In the genomic region with DNA sequence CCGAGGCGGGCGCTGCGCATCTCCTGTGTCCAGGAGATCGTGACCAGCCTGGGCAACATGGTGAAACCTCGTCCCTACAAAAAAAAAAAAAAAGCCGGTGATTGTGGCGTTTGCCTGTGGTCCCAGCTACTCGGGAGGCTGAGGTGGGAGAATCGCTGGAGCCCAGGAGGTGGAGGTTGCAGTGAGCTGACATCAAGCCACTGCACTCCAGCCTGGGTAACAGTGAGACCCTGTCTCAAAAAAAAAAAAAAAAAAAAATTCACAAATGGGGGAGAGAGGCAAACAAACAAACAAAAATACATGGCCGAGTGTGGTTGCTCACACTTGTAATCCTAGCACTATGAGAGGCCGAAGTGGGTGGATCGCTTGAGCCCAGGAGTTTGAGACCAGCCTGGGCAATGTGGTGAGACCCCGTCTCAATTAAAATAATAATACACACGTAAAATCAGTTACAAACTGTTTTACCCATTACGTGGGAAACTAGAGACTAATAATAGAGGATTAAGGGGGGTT, we compare ENCODE assay signal across 9 cellular contexts. TPM values are rescaled to one million over a fixed set of nuclear protein-coding genes. Genes with fewer than 3 reads are reported as not detected.
DNase-seq lines count a peak whose midpoint lies in the region; ATAC-seq, FAIRE-seq and TF ChIP-seq lines count a peak whose summit lies in the region.
"Had no signal": no experiment of that assay in that cellular context is flagged by ENCODE, and none has a peak within 500 bp of the region (broad histone marks: within the 10 kb centered on the region; RNA-seq: fewer than 3 reads in every experiment).

No MANE protein-coding gene starts in this region.

- peak overlapping the region; percentile 76 to 92 for H3K9ac ChIP-seq in liver (ENCODE audit: low read depth in 1 of 2, low read length in 2 of 2)

- H3K27ac ChIP-seq in ascending aorta (peak overlapping the region; percentile 89 to 93), liver (ENCODE audit: low read depth in 1 of 2, low read length in 2 of 2) (peak overlapping the region; percentile 88 to 98), tibial artery (peak overlapping the region; percentile 97 to 98)

- DNase-seq in activated CD8-positive, alpha-beta memory T cell treated with anti-CD3 and anti-CD28 coated beads, Interleukin-2, amount 10 ng/mL, durations not matched to agents 7 days and 5 days, result no peak
- DNase-seq in activated CD8-positive, alpha-beta memory T cell treated with anti-CD3 and anti-CD28 coated beads, Interleukin-2, amount 50 U/mL, for 4 hours, result no peak
- DNase-seq in ascending aorta (ENCODE audit: low spot score in 2 of 2) (no peak), tibial artery (no peak), foreskin melanocyte (no peak), GM12892 (ENCODE audit: insufficient read length) (no peak), C1 segment of cervical spinal cord (lab: John Stamatoyannopoulos, UW) (no peak)

- H3K4me1 ChIP-seq in ascending aorta, result peaks cover 0 to 17% of the 10 kb centered on the region in 2 donors
- peaks cover 3 to 23% (median 17%) of the 10 kb centered on the region in 4 donors for H3K4me1 ChIP-seq in liver (ENCODE audit: control insufficient read depth in 4 of 4, insufficient read depth in 4 of 4, low read length in 3 of 4)
- H3K4me1 ChIP-seq in tibial artery, result peaks cover 0 to 30% (median 14%) of the 10 kb centered on the region in 4 donors

- no peaks in the 10 kb centered on the region for H3K27me3 ChIP-seq in ascending aorta
- H3K27me3 ChIP-seq in liver (ENCODE audit: control insufficient read depth in 4 of 4, insufficient read depth in 4 of 4, low read length in 3 of 4), result no peaks in the 10 kb centered on the region
- H3K27me3 ChIP-seq in tibial artery, result no peaks in the 10 kb centered on the region

- TF ChIP-seq RAD21 in liver (IDR thresholded peaks at IDR 0.05), result no peak

- peak overlapping the region; percentile 71 to 94 for H3K4me3 ChIP-seq in ascending aorta
- peak overlapping the region; percentile 29 to 92 (median 78) for H3K4me3 ChIP-seq in liver (ENCODE audit: low read depth in 1 of 3, low read length in 3 of 3)
- H3K4me3 ChIP-seq in tibial artery, result peak overlapping the region; percentile 74 to 95

- intact Hi-C loops in ascending aorta (cut with DNase I) (loop anchor here (5.0 kb wide), 4 partner anchors 225 to 720 kb away; partner anchors contain the start of genes ANGEL2 and RPS6KC1), tibial artery (cut with DNase I; ENCODE audit: low total_unique reads) (loop anchor here (10.0 kb wide), 2 partner anchors 62 to 318 kb away; partner anchors contain the start of gene FLVCR1)

- no peaks in the 10 kb centered on the region for H3K27me3 Mint-ChIP-seq in activated CD8-positive, alpha-beta memory T cell treated with anti-CD3 and anti-CD28 coated beads, Interleukin-2, amount 10 ng/mL, durations not matched to agents 7 days and 5 days

- H3K4me3 Mint-ChIP-seq in activated CD8-positive, alpha-beta memory T cell treated with anti-CD3 and anti-CD28 coated beads, Interleukin-2, amount 10 ng/mL, durations not matched to agents 7 days and 5 days, result peak overlapping the region; percentile 92

- H3K27ac Mint-ChIP-seq in activated CD8-positive, alpha-beta memory T cell treated with anti-CD3 and anti-CD28 coated beads, Interleukin-2, amount 10 ng/mL, durations not matched to agents 7 days and 5 days, result peak overlapping the region; percentile 95

- no peak for TF ChIP-seq POLR2A in GM12892 (IDR thresholded peaks at IDR 0.05; ENCODE audit: low read depth, low read length)

- FAIRE-seq in GM12892 (lab: Jason Lieb, UNC), result no peak
- FAIRE-seq: G401.6 had no signal

- peaks cover 20% of the 10 kb centered on the region for H3K36me3 Mint-ChIP-seq in activated CD8-positive, alpha-beta memory T cell treated with anti-CD3 and anti-CD28 coated beads, Interleukin-2, amount 10 ng/mL, durations not matched to agents 7 days and 5 days

- CTCF ChIA-PET in activated CD8-positive, alpha-beta memory T cell treated with anti-CD3 and anti-CD28 coated beads, Interleukin-2, amount 10 ng/mL, durations not matched to agents 7 days and 5 days (lab: Charles Lee), result interaction anchor here (0.9 to 5.2 kb wide), 7 partner anchors 11 to 337 kb away, joined by 3 to 36 read pairs (median 7); no protein-coding TSS in a partner anchor

- 23% methylated on average over 16 of the region's 16 CpGs for WGBS in liver

- no peaks in the 10 kb centered on the region for H3K9me3 Mint-ChIP-seq in activated CD8-positive, alpha-beta memory T cell treated with anti-CD3 and anti-CD28 coated beads, Interleukin-2, amount 10 ng/mL, durations not matched to agents 7 days and 5 days (ENCODE audit: low read depth)

- H3K36me3 ChIP-seq in ascending aorta, result peaks cover 6 to 7% of the 10 kb centered on the region in 2 donors
- H3K36me3 ChIP-seq in liver (ENCODE audit: control insufficient read depth in 4 of 4, insufficient read depth in 3 of 4, low read depth in 1 of 4, low read length in 3 of 4), result peaks cover 0 to 5% (median 5%) of the 10 kb centered on the region in 4 donors
- H3K36me3 ChIP-seq in tibial artery, result peaks cover 0 to 10% (median 9%) of the 10 kb centered on the region in 3 donors

- peaks cover 41% of the 10 kb centered on the region for H3K4me1 Mint-ChIP-seq in activated CD8-positive, alpha-beta memory T cell treated with anti-CD3 and anti-CD28 coated beads, Interleukin-2, amount 10 ng/mL, durations not matched to agents 7 days and 5 days

- TF ChIP-seq CTCF in ascending aorta (IDR thresholded peaks at IDR 0.05) (no peak), liver (IDR thresholded peaks at IDR 0.05; ENCODE audit: low read depth, low read length, missing input control) (no peak), tibial artery (IDR thresholded peaks at IDR 0.05) (no peak)

- H3K9me3 ChIP-seq in ascending aorta (no peaks in the 10 kb centered on the region), liver (ENCODE audit: control insufficient read depth in 4 of 4, low read length in 3 of 4) (no peaks in the 10 kb centered on the region), tibial artery (no peaks in the 10 kb centered on the region)

- no peak for ATAC-seq in activated CD8-positive, alpha-beta memory T cell treated with anti-CD3 and anti-CD28 coated beads, Interleukin-2, amount 10 ng/mL, durations not matched to agents 7 days and 5 days

TF ChIP-seq in liver, 16 proteins besides CTCF, POLR2A, EP300 and RAD21 (continues in another document):
- no peak for TF ChIP-seq FOXA1 (IDR thresholded peaks at IDR 0.05)
- TF ChIP-seq, protein P1, sequence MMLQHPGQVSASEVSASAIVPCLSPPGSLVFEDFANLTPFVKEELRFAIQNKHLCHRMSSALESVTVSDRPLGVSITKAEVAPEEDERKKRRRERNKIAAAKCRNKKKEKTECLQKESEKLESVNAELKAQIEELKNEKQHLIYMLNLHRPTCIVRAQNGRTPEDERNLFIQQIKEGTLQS (IDR thresholded peaks at IDR 0.05), result no peak
- TF ChIP-seq MAX (IDR thresholded peaks at IDR 0.05), result no peak
- TF ChIP-seq RXRA (IDR thresholded peaks at IDR 0.05), result no peak
- no peak for TF ChIP-seq TAF1 (conservative IDR thresholded peaks at IDR 0.05)
- TF ChIP-seq YY1 (IDR thresholded peaks at IDR 0.05), result no peak
- TF ChIP-seq, protein P2, sequence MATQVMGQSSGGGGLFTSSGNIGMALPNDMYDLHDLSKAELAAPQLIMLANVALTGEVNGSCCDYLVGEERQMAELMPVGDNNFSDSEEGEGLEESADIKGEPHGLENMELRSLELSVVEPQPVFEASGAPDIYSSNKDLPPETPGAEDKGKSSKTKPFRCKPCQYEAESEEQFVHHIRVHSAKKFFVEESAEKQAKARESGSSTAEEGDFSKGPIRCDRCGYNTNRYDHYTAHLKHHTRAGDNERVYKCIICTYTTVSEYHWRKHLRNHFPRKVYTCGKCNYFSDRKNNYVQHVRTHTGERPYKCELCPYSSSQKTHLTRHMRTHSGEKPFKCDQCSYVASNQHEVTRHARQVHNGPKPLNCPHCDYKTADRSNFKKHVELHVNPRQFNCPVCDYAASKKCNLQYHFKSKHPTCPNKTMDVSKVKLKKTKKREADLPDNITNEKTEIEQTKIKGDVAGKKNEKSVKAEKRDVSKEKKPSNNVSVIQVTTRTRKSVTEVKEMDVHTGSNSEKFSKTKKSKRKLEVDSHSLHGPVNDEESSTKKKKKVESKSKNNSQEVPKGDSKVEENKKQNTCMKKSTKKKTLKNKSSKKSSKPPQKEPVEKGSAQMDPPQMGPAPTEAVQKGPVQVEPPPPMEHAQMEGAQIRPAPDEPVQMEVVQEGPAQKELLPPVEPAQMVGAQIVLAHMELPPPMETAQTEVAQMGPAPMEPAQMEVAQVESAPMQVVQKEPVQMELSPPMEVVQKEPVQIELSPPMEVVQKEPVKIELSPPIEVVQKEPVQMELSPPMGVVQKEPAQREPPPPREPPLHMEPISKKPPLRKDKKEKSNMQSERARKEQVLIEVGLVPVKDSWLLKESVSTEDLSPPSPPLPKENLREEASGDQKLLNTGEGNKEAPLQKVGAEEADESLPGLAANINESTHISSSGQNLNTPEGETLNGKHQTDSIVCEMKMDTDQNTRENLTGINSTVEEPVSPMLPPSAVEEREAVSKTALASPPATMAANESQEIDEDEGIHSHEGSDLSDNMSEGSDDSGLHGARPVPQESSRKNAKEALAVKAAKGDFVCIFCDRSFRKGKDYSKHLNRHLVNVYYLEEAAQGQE (IDR thresholded peaks at IDR 0.05), result no peak
- TF ChIP-seq EGR1 (IDR thresholded peaks at IDR 0.05; ENCODE audit: low read depth in 2 of 2), result no peak
- no peak for TF ChIP-seq HNF4G (IDR thresholded peaks at IDR 0.05)
- no peak for TF ChIP-seq FOXA2 (IDR thresholded peaks at IDR 0.05)

RNA-seq across cellular contexts. Expression of gene TATDN3, which starts 0.8 kb away (rescaled TPM):
- total RNA-seq in activated CD8-positive, alpha-beta memory T cell treated with anti-CD3 and anti-CD28 coated beads, Interleukin-2, amount 10 ng/mL, durations not matched to agents 7 days and 5 days, result 10 to 100 TPM; 13.7 to 22.1 TPM
- total RNA-seq in ascending aorta (2.7 TPM), liver (1 to 10 TPM; 6.6 to 8.1 TPM)
- 1 to 10 TPM; 5.2 to 6.7 TPM for polyA plus RNA-seq in liver
- 15.0 TPM for polyA plus RNA-seq in GM12892 (2012; ENCODE audit: missing spikeins)

RNA-seq across cellular contexts. Expression of gene NSL1, which starts 0.9 kb away (rescaled TPM):
- total RNA-seq in activated CD8-positive, alpha-beta memory T cell treated with anti-CD3 and anti-CD28 coated beads, Interleukin-2, amount 10 ng/mL, durations not matched to agents 7 days and 5 days, result 10 to 100 TPM; 39.7 to 48.5 TPM
- total RNA-seq in ascending aorta, result 69.1 TPM
- total RNA-seq in liver, result 10 to 100 TPM; 17.2 to 31.3 TPM
- 10 to 100 TPM; 18.6 to 18.9 TPM for polyA plus RNA-seq in liver
- polyA plus RNA-seq in GM12892 (2012; ENCODE audit: missing spikeins), result 27.5 TPM

RNA-seq across cellular contexts. Expression of gene SPATA45, which starts 55.0 kb away (rescaled TPM):
- total RNA-seq in activated CD8-positive, alpha-beta memory T cell treated with anti-CD3 and anti-CD28 coated beads, Interleukin-2, amount 10 ng/mL, durations not matched to agents 7 days and 5 days, result not detected
- total RNA-seq in ascending aorta (not detected), liver (under 1 TPM in 1 of 2 donors, not detected in 1; 0.28 TPM)
- not detected for polyA plus RNA-seq in liver
- not detected for polyA plus RNA-seq in GM12892 (2012; ENCODE audit: missing spikeins)
